In the genomic region with DNA sequence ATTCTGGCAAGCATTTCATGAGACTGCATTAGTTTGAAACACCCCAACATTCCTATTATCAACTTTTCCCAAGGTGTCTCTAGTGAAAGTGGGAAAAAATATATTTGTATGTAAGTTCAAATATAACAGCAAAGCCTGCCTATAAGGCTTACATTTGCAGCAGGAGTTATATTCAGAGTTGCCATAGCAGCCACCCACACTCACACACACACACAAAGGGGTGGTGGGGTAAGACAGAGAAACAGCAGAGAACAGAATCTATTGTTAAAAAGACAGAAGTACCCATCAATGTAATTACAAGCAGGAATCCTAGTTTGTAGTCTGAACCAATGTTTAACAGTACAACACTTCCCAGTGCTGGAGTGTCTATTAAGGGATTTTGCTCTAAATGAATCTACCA, we compare ENCODE assay signal across 2 cellular contexts.
TF ChIP-seq lines count a peak whose summit lies in the region.

No MANE protein-coding gene starts in this region.

TF ChIP-seq in SK-N-SH treated with all-trans-retinoic acid at 6 μM for 48 hours, 23 proteins besides CTCF, POLR2A, EP300 and RAD21 (continued from another document):
- TF ChIP-seq, protein P1, sequence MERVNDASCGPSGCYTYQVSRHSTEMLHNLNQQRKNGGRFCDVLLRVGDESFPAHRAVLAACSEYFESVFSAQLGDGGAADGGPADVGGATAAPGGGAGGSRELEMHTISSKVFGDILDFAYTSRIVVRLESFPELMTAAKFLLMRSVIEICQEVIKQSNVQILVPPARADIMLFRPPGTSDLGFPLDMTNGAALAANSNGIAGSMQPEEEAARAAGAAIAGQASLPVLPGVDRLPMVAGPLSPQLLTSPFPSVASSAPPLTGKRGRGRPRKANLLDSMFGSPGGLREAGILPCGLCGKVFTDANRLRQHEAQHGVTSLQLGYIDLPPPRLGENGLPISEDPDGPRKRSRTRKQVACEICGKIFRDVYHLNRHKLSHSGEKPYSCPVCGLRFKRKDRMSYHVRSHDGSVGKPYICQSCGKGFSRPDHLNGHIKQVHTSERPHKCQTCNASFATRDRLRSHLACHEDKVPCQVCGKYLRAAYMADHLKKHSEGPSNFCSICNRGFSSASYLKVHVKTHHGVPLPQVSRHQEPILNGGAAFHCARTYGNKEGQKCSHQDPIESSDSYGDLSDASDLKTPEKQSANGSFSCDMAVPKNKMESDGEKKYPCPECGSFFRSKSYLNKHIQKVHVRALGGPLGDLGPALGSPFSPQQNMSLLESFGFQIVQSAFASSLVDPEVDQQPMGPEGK (CRISPR knock-in tag; IDR thresholded peaks at IDR 0.05; ENCODE audit: borderline replicate concordance), result no peak
- TF ChIP-seq, protein P2, sequence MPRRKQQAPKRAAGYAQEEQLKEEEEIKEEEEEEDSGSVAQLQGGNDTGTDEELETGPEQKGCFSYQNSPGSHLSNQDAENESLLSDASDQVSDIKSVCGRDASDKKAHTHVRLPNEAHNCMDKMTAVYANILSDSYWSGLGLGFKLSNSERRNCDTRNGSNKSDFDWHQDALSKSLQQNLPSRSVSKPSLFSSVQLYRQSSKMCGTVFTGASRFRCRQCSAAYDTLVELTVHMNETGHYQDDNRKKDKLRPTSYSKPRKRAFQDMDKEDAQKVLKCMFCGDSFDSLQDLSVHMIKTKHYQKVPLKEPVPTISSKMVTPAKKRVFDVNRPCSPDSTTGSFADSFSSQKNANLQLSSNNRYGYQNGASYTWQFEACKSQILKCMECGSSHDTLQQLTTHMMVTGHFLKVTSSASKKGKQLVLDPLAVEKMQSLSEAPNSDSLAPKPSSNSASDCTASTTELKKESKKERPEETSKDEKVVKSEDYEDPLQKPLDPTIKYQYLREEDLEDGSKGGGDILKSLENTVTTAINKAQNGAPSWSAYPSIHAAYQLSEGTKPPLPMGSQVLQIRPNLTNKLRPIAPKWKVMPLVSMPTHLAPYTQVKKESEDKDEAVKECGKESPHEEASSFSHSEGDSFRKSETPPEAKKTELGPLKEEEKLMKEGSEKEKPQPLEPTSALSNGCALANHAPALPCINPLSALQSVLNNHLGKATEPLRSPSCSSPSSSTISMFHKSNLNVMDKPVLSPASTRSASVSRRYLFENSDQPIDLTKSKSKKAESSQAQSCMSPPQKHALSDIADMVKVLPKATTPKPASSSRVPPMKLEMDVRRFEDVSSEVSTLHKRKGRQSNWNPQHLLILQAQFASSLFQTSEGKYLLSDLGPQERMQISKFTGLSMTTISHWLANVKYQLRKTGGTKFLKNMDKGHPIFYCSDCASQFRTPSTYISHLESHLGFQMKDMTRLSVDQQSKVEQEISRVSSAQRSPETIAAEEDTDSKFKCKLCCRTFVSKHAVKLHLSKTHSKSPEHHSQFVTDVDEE (CRISPR knock-in tag; IDR thresholded peaks at IDR 0.05), result no peak
- TF ChIP-seq CSRNP3 (CRISPR knock-in tag; IDR thresholded peaks at IDR 0.05), result no peak
- TF ChIP-seq ZFP3 (CRISPR knock-in tag; IDR thresholded peaks at IDR 0.05), result no peak
- no peak for TF ChIP-seq RARB (CRISPR knock-in tag; IDR thresholded peaks at IDR 0.05)
- no peak for TF ChIP-seq ISL1 (CRISPR knock-in tag; IDR thresholded peaks at IDR 0.05)

TF ChIP-seq in SK-N-SH, 30 proteins besides CTCF, POLR2A, EP300 and RAD21 (continued from another document):
- TF ChIP-seq REST (IDR thresholded peaks at IDR 0.05; ENCODE audit: low read depth, low read length) (no peak), GABPA (IDR thresholded peaks at IDR 0.05; ENCODE audit: low read depth) (no peak), GATA2 (CRISPR knock-in tag; IDR thresholded peaks at IDR 0.05) (no peak), NFIC (IDR thresholded peaks at IDR 0.05; ENCODE audit: borderline replicate concordance) (no peak), ELF1 (IDR thresholded peaks at IDR 0.05) (no peak), TCF12 (IDR thresholded peaks at IDR 0.05) (no peak), USF1 (IDR thresholded peaks at IDR 0.05; ENCODE audit: borderline replicate concordance, low read depth) (no peak), NRF1 (IDR thresholded peaks at IDR 0.05; ENCODE audit: low read depth, low read length) (no peak), FOXM1 (IDR thresholded peaks at IDR 0.05; ENCODE audit: low read depth) (no peak), FOXJ3 (CRISPR knock-in tag; IDR thresholded peaks at IDR 0.05) (no peak)
- TF ChIP-seq, protein P3, sequence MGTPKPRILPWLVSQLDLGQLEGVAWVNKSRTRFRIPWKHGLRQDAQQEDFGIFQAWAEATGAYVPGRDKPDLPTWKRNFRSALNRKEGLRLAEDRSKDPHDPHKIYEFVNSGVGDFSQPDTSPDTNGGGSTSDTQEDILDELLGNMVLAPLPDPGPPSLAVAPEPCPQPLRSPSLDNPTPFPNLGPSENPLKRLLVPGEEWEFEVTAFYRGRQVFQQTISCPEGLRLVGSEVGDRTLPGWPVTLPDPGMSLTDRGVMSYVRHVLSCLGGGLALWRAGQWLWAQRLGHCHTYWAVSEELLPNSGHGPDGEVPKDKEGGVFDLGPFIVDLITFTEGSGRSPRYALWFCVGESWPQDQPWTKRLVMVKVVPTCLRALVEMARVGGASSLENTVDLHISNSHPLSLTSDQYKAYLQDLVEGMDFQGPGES (IDR thresholded peaks at IDR 0.05; ENCODE audit: low read depth, low read length), result no peak
